Comparison of ENCODE assay signal across 1 cellular context in the genomic region with DNA sequence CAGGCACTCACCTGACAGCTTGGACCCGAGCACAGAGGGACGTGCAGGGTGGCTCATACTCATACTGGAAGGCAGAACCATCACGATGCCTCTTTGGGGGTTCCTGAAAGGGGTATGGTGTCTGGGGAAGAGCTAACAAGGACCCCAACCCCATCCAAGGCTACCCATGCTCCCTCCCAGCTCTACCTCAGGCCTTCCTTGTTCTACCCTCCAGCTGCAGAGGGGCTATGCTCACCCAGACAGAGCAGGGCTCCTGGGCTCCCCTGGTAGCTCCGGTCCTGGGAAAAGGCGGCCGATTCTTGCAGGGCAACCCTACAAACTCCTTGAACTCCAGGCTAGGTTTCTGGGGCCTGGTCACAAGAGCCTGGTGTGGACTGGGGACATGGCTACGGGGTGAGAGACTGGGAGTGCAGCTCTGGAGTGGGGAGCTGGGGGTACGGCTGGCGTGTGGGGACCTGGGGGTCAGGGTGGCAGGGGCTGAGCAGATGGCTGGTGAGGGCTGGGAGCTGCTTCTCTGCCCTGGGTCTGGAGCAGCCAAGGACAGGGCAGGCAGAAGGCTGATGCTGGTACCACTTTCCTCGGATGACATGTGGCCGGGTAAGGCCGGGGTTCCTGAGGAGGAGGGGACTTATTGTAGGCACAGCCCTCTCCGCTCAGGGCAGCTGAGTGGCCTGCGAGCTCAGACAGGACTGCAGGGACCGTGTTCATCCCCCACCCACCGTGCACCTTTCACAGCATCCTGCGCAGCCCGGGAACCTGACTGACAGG.
TF ChIP-seq lines count a peak whose summit lies in the region.

No MANE protein-coding gene starts in this region.

TF ChIP-seq in K562, 482 proteins besides CTCF, POLR2A, EP300 and RAD21:
- TF ChIP-seq SMARCC2 (IDR thresholded peaks at IDR 0.05; ENCODE audit: low read depth) (no peak), RBFOX2 (IDR thresholded peaks at IDR 0.05; ENCODE audit: low read depth, low read length) (0 out of 2 replicates have a peak, but pooled peaks have one; percentile 27)
